Comparison of ENCODE assay signal across 15 cellular contexts in genomic region chr1:212853658-212854057, GRCh38. TPM values are rescaled to one million over a fixed set of nuclear protein-coding genes. Genes with fewer than 3 reads are reported as not detected.
A peak's percentile ranks its signal among the peaks of the same experiment; 100 is the strongest.
DNase-seq lines count a peak whose midpoint lies in the region; TF ChIP-seq lines count a peak whose summit lies in the region.
"Had no signal": no experiment of that assay in that cellular context is flagged by ENCODE, and none has a peak within 500 bp of the region (broad histone marks: within the 10 kb centered on the region; RNA-seq: fewer than 3 reads in every experiment).

No MANE protein-coding gene starts in this region.

- no peak for TF ChIP-seq CTCF in GM20000 (IDR thresholded peaks at IDR 0.05; ENCODE audit: extremely low read depth, missing control alignments)

- H3K4me3 ChIP-seq in H7 (ENCODE audit: insufficient read depth, low read depth, low read length) = no peak overlapping the region

- peak; percentile 83 for DNase-seq in Caki2 (ENCODE audit: low read depth)
- peak; percentile 24 for DNase-seq in M059J (ENCODE audit: low read depth)
- peak; percentile 46 for DNase-seq in kidney tubule cell (ENCODE audit: low spot score)
- DNase-seq in renal cortical epithelial cell (ENCODE audit: low read depth) = peak; percentile 75
- no peak for DNase-seq in OCI-M2 (lab: John Stamatoyannopoulos, UW; ENCODE audit: unreplicated experiment)
- DNase-seq in H7 = no peak
- DNase-seq in GM20000 (ENCODE audit: low spot score) = no peak
- DNase-seq: ACHN; CD4-positive, alpha-beta T cell; GF-D8; GOT3; Karpas-422; NCI-H1436; NCI-H2081 treated with DMSO at 0.1 percent for 48 hours; SHP77 had no signal

- in situ Hi-C loops in Caki2 (cut with HindIII; ENCODE audit: low pct_unique_long_range_greater_than_20kb, low sequenced_read_pairs) = no loop called here

- no peaks in the 10 kb centered on the region; the same call in 1 of the 2 replicates for H3K36me3 ChIP-seq in H7 (replicated peaks; ENCODE audit: control insufficient read depth, insufficient read depth, low read length)

- no peaks in the 10 kb centered on the region for H3K27me3 ChIP-seq in H7 (ENCODE audit: control insufficient read depth, insufficient read depth, low read length)

RNA-seq across cellular contexts. Expression of gene FLVCR1, which starts 4.4 kb away (rescaled TPM):
- 10.3 and 20.4 TPM in 2 replicates for total RNA-seq in Caki2 (2014; rRNA removed; shearing (Covaris generic); ENCODE audit: low replicate concordance)
- total RNA-seq in M059J (2014; rRNA removed; shearing (Covaris generic)) = 4.2 and 8.1 TPM in 2 replicates
- total RNA-seq in renal cortical epithelial cell = 12.9 and 24.8 TPM in 2 replicates
- total RNA-seq in H7 (2014; rRNA removed; shearing (Covaris generic)) = 44.8 and 50.6 TPM in 2 replicates

RNA-seq across cellular contexts. Expression of gene SPATA45, which starts 6.2 kb away (rescaled TPM):
- not detected in 2 replicates for total RNA-seq in Caki2 (2014; rRNA removed; shearing (Covaris generic); ENCODE audit: low replicate concordance)
- total RNA-seq in M059J (2014; rRNA removed; shearing (Covaris generic)) = 1.8 TPM in 1 of 2 replicates, not detected in the other
- total RNA-seq in renal cortical epithelial cell = 0.30 TPM in 1 of 2 replicates, not detected in the other
- 0.38 and 0.63 TPM in 2 replicates for total RNA-seq in H7 (2014; rRNA removed; shearing (Covaris generic))
- total RNA-seq: CD4-positive, alpha-beta T cell had no signal

Comparison
In these comparisons a context has a peak if more than half of its experiments do, and no peak if none do; other contexts are left out.
1. DNase-seq: peak in Caki2 (single experiment), M059J (single experiment), kidney tubule cell (single experiment) and renal cortical epithelial cell (single experiment); none in OCI-M2 (single experiment), H7 (single experiment) and GM20000 (single experiment).